1 cellular context compared by ENCODE assay signal in genomic region chr15:40282144-40282869, GRCh38.
TF ChIP-seq lines count a peak whose summit lies in the region.

No MANE protein-coding gene starts in this region.

TF ChIP-seq in K562, 482 proteins besides CTCF, POLR2A, EP300 and RAD21 (continued from another document and continues in another):
- TF ChIP-seq CREB3L1 (IDR thresholded peaks at IDR 0.05; ENCODE audit: borderline replicate concordance, low read depth) (peak; percentile 38; the same call in 1 of the 2 replicates), GATA2 (CRISPR knock-in tag; IDR thresholded peaks at IDR 0.05) (no peak), GTF3C2 (IDR thresholded peaks at IDR 0.05; ENCODE audit: borderline replicate concordance, extremely low read depth, insufficient read length) (no peak), TEAD4 (IDR thresholded peaks at IDR 0.05; ENCODE audit: low read length) (no peak), TEAD4 (CRISPR knock-in tag; IDR thresholded peaks at IDR 0.05; ENCODE audit: borderline replicate concordance) (0 out of 2 replicates have a peak, but pooled peaks have one; percentile 65), PHB (CRISPR knock-in tag; IDR thresholded peaks at IDR 0.05) (no peak), FOXP1 (CRISPR knock-in tag; IDR thresholded peaks at IDR 0.05) (peak; percentile 85; the same call in 1 of the 2 replicates), ZNF408 (CRISPR knock-in tag; IDR thresholded peaks at IDR 0.05; ENCODE audit: low read depth) (no peak), FOXJ2 (tag; IDR thresholded peaks at IDR 0.05) (no peak), GABPA (tag; conservative IDR thresholded peaks at IDR 0.05; ENCODE audit: low read depth) (no peak), MITF (IDR thresholded peaks at IDR 0.05) (0 out of 2 replicates have a peak, but pooled peaks have one; percentile 34), PYGO2 (tag; IDR thresholded peaks at IDR 0.05) (no peak), PREB (CRISPR knock-in tag; IDR thresholded peaks at IDR 0.05) (no peak), OTX1 (CRISPR knock-in tag; IDR thresholded peaks at IDR 0.05) (no peak), MCM5 (IDR thresholded peaks at IDR 0.05; ENCODE audit: low read depth) (no peak), RFX1 (IDR thresholded peaks at IDR 0.05) (no peak), NFATC3 (IDR thresholded peaks at IDR 0.05) (no peak), ZNF143 (CRISPR knock-in tag; IDR thresholded peaks at IDR 0.05) (peak; percentile 49; the same call in 1 of the 2 replicates), C11orf30 (IDR thresholded peaks at IDR 0.05; ENCODE audit: low read depth) (no peak), CTCFL (IDR thresholded peaks at IDR 0.05; ENCODE audit: borderline replicate concordance, insufficient read depth, low read depth, low read length, poor library complexity, severe bottlenecking) (peak; percentile 94), ATF7 (IDR thresholded peaks at IDR 0.05) (peak; percentile 39; the same call in 1 of the 2 replicates), ARID3B (CRISPR knock-in tag; IDR thresholded peaks at IDR 0.05; ENCODE audit: borderline replicate concordance) (no peak), NFE2 (IDR thresholded peaks at IDR 0.05; ENCODE audit: low read depth) (no peak), NR2C2 (CRISPR knock-in tag; IDR thresholded peaks at IDR 0.05) (no peak), NR2C2 (tag; IDR thresholded peaks at IDR 0.05) (peak; percentile 50; the same call in 1 of the 2 replicates), STAT5A (IDR thresholded peaks at IDR 0.05; ENCODE audit: borderline replicate concordance, low read length) (no peak), BACH1 (tag; IDR thresholded peaks at IDR 0.05) (no peak), GTF2E2 (tag; IDR thresholded peaks at IDR 0.05) (no peak), YY1 (IDR thresholded peaks at IDR 0.05; ENCODE audit: borderline replicate concordance in 1 of 3, control insufficient read depth in 1 of 3, extremely low read depth in 1 of 3, insufficient read depth in 3 of 3, insufficient read length in 1 of 3, insufficient replicate concordance in 2 of 3, low read depth in 1 of 3, low read length in 2 of 3) (peak in 1 of 3 experiments; percentile 47), LEF1 (IDR thresholded peaks at IDR 0.05) (no peak), SAFB2 (IDR thresholded peaks at IDR 0.05; ENCODE audit: borderline replicate concordance, low read depth, low read length, severe bottlenecking) (no peak), ETV5 (CRISPR knock-in tag; IDR thresholded peaks at IDR 0.05; ENCODE audit: low read depth) (peak; percentile 14; the same call in 1 of the 2 replicates), RFX7 (CRISPR knock-in tag; IDR thresholded peaks at IDR 0.05) (no peak), HDAC3 (IDR thresholded peaks at IDR 0.05; ENCODE audit: borderline replicate concordance, partially characterized antibody) (no peak), DIDO1 (tag; IDR thresholded peaks at IDR 0.05; ENCODE audit: low read depth) (no peak), RBM25 (IDR thresholded peaks at IDR 0.05; ENCODE audit: low read depth, low read length, severe bottlenecking) (no peak), ZNF589 (CRISPR knock-in tag; IDR thresholded peaks at IDR 0.05; ENCODE audit: low read depth) (no peak), NCOA2 (IDR thresholded peaks at IDR 0.05; ENCODE audit: partially characterized antibody in 2 of 2) (no peak), EZH2 (IDR thresholded peaks at IDR 0.05; ENCODE audit: borderline replicate concordance, low read depth, low read length) (no peak), TBL1XR1 (IDR thresholded peaks at IDR 0.05; ENCODE audit: low read length in 2 of 2) (no peak), ZNF79 (CRISPR knock-in tag; IDR thresholded peaks at IDR 0.05; ENCODE audit: low read depth) (no peak), ZNF316 (IDR thresholded peaks at IDR 0.05) (no peak), PCBP2 (IDR thresholded peaks at IDR 0.05; ENCODE audit: low read depth, low read length, poor library complexity, severe bottlenecking) (no peak), NONO (IDR thresholded peaks at IDR 0.05; ENCODE audit: low read depth in 2 of 2, low read length in 1 of 2) (no peak)
- TF ChIP-seq, protein P1, sequence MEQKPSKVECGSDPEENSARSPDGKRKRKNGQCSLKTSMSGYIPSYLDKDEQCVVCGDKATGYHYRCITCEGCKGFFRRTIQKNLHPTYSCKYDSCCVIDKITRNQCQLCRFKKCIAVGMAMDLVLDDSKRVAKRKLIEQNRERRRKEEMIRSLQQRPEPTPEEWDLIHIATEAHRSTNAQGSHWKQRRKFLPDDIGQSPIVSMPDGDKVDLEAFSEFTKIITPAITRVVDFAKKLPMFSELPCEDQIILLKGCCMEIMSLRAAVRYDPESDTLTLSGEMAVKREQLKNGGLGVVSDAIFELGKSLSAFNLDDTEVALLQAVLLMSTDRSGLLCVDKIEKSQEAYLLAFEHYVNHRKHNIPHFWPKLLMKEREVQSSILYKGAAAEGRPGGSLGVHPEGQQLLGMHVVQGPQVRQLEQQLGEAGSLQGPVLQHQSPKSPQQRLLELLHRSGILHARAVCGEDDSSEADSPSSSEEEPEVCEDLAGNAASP (IDR thresholded peaks at IDR 0.05): no peak
- TF ChIP-seq, protein P2, sequence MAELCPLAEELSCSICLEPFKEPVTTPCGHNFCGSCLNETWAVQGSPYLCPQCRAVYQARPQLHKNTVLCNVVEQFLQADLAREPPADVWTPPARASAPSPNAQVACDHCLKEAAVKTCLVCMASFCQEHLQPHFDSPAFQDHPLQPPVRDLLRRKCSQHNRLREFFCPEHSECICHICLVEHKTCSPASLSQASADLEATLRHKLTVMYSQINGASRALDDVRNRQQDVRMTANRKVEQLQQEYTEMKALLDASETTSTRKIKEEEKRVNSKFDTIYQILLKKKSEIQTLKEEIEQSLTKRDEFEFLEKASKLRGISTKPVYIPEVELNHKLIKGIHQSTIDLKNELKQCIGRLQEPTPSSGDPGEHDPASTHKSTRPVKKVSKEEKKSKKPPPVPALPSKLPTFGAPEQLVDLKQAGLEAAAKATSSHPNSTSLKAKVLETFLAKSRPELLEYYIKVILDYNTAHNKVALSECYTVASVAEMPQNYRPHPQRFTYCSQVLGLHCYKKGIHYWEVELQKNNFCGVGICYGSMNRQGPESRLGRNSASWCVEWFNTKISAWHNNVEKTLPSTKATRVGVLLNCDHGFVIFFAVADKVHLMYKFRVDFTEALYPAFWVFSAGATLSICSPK (IDR thresholded peaks at IDR 0.05; ENCODE audit: borderline replicate concordance): no peak
- TF ChIP-seq, protein P3, sequence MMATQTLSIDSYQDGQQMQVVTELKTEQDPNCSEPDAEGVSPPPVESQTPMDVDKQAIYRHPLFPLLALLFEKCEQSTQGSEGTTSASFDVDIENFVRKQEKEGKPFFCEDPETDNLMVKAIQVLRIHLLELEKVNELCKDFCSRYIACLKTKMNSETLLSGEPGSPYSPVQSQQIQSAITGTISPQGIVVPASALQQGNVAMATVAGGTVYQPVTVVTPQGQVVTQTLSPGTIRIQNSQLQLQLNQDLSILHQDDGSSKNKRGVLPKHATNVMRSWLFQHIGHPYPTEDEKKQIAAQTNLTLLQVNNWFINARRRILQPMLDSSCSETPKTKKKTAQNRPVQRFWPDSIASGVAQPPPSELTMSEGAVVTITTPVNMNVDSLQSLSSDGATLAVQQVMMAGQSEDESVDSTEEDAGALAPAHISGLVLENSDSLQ (IDR thresholded peaks at IDR 0.05): no peak
